ENCODE assay signal across 21 cellular contexts in the genomic region with DNA sequence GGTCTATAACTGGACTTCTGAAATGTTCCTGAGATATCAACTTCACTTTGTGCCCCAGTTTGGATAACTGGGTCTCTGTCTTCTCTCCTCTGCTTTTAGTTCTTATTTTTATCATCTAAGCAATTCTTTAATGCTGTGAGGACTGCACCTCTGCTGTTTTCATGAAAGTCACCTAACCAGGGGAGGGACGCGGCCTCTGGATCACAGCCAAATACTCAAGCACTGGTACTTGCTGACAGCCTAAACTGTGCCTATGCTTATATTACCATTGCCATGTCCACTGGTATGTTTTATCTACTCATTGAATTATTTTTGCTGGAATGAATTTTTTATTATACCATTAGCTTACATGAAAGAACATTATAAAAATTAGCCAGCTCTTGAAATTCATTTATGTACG.
"Had no signal": no experiment of that assay in that cellular context is flagged by ENCODE, and none has a peak within 500 bp of the region (broad histone marks: within the 10 kb centered on the region; RNA-seq: fewer than 3 reads in every experiment).

No MANE protein-coding gene starts in this region.

- DNase-seq: colonic mucosa; effector CD8-positive, alpha-beta T cell; endodermal cell; foreskin fibroblast; gastrocnemius medialis; head of caudate nucleus; hippocampal formation; left cardiac atrium; left ventricle myocardium inferior; lower lobe of right lung; naive thymus-derived CD8-positive, alpha-beta T cell; nephron progenitor cell; nucleus accumbens; stimulated activated CD4-positive, alpha-beta T cell treated with anti-CD3 and anti-CD28 coated beads, Interleukin-2, amount 100 ng/mL, for 24 hours; stimulated activated CD4-positive, alpha-beta T cell treated with anti-CD3 and anti-CD28 coated beads, Interleukin-4, amount 100 ng/mL, for 24 hours; stimulated activated naive CD4-positive, alpha-beta T cell treated with Interleukin-2 at 50 U/mL for 16 hours; stomach; tibial artery had no signal

- ATAC-seq: esophagus mucosa; gastrocnemius medialis; left cardiac atrium; lower lobe of right lung; naive thymus-derived CD8-positive, alpha-beta T cell; sciatic nerve; stimulated activated effector memory CD8-positive, alpha-beta T cell treated with anti-CD3 and anti-CD28 coated beads, Interleukin-12 subunit alpha, Interleukin-12 subunit beta, amount 100 ng/mL, for 72 hours had no signal
